In the genomic region with DNA sequence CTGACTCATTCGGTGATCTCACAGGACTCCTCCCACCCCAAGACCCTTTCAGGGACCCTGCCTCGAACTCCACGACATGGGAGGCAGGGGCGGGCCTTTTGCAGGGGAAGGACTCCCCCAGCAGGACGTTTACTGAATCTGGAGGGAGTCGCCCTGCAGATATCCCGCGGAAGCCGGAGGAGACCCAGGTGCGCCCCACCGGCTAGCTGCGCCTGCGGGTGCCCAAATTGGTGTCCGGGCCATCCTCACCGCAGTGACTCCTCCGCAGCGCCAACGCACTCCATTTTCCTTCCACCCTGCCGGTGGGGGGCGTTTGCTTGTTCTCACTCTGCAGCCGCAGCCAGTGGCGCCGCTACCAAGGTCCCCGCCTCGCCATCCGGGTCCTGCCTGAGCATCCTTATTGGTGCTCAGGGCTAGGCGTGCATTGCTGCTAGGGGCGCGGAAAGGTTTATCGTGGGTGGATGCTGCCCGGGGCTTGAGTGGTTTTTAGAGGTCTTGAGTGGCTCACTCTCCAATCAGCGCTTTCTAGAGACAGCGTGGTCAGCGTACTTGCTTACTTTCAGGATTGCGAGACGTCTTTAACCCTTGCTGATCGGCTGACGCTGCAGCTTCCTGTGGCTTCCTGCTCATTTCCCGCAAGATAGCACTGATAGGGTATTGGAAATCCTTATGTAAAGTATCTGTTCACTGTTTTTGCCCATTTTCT, we compare ENCODE assay signal across 8 cellular contexts.
DNase-seq lines count a peak whose midpoint lies in the region; ATAC-seq and TF ChIP-seq lines count a peak whose summit lies in the region.

No MANE protein-coding gene starts in this region.

- no peak overlapping the region for H3K27ac ChIP-seq in A673 (ENCODE audit: low read depth, low read length, poor library complexity, severe bottlenecking)

- DNase-seq in A673 (ENCODE audit: low spot score) = peak; percentile 77
- DNase-seq in NCI-H524 (lab: John Stamatoyannopoulos, UW) = peak; percentile 95 to 98
- peak; percentile 43 for DNase-seq in activated CD8-positive, alpha-beta memory T cell treated with anti-CD3 and anti-CD28 coated beads, Interleukin-2, amount 50 U/mL, for 1 hour (ENCODE audit: extremely low read depth)
- DNase-seq in midbrain (lab: John Stamatoyannopoulos, UW) = peak; percentile 82
- DNase-seq in stimulated activated CD8-positive, alpha-beta memory T cell treated with anti-CD3 and anti-CD28 coated beads, Interleukin-15, amount 100 ng/mL, for 4 hours (ENCODE audit: low read depth in 2 of 2) = peak; percentile 36 to 42

- H3K36me3 ChIP-seq in A673 (ENCODE audit: insufficient read depth, low read length, poor library complexity, severe bottlenecking) (no peaks in the 10 kb centered on the region), endocrine pancreas (ENCODE audit: control insufficient read depth, insufficient read depth, low read length) (no peaks in the 10 kb centered on the region)

- POLR2A ChIA-PET in A673 (lab: Charles Lee; ENCODE audit: low non-redundant PET) = no interaction called here

- H3K9me3 ChIP-seq in A673 (ENCODE audit: low read depth, low read length, poor library complexity, severe bottlenecking) (no peaks in the 10 kb centered on the region), endocrine pancreas (ENCODE audit: control insufficient read depth, low read length) (no peaks in the 10 kb centered on the region)

- ATAC-seq in GM18858 (IDR thresholded peaks at IDR 0.05; ENCODE audit: unreplicated experiment) = peak; percentile 90
- ATAC-seq in HG03064 (IDR thresholded peaks at IDR 0.05; ENCODE audit: low read depth, unreplicated experiment) = peak; percentile 86

- peak overlapping the region; percentile 83 for H3K9ac ChIP-seq in endocrine pancreas (ENCODE audit: control insufficient read depth, insufficient read depth, low read length)

- CTCF ChIA-PET in A673 (lab: Charles Lee) = interaction anchor here (0.6 kb wide), 1 partner anchor 1420 kb away, joined by 5 read pairs; no protein-coding TSS in a partner anchor

- H3K4me3 ChIP-seq in A673 (ENCODE audit: low read depth, low read length, poor library complexity, severe bottlenecking) (peak overlapping the region; percentile 44), endocrine pancreas (ENCODE audit: control insufficient read depth, insufficient read depth, low read length) (peak overlapping the region; percentile 90)

- H3K27me3 ChIP-seq in A673 (replicated peaks; ENCODE audit: insufficient read depth, low read depth, low read length, poor library complexity) (peaks cover 41% of the 10 kb centered on the region), endocrine pancreas (ENCODE audit: control insufficient read depth, insufficient read depth, low read length) (no peaks in the 10 kb centered on the region)

- peak; percentile 54 for TF ChIP-seq CTCF in A673 (conservative IDR thresholded peaks at IDR 0.05; ENCODE audit: low read depth, low read length)

- BruUV-seq in A673 (replicated peaks; lab: Mats Ljungman, UMichigan) = no TSS peak

- intact Hi-C loops in A673 (cut with micrococcal nuclease; ENCODE audit: unreplicated experiment) = no loop called here

- H3K4me1 ChIP-seq in A673 (ENCODE audit: insufficient read depth, low read length, poor library complexity, severe bottlenecking) (peaks cover 3% of the 10 kb centered on the region), endocrine pancreas (ENCODE audit: control insufficient read depth, insufficient read depth, low read length) (no peaks in the 10 kb centered on the region)

Comparison
In these comparisons a context has a peak if more than half of its experiments do, and no peak if none do; other contexts are left out.
1. DNase-seq: peak in every context shown above with its lines; median percentile 96 in NCI-H524; 82 in midbrain; 77 in A673; 43 in activated CD8-positive, alpha-beta memory T cell treated with anti-CD3 and anti-CD28 coated beads, Interleukin-2, amount 50 U/mL, for 1 hour; 39 in stimulated activated CD8-positive, alpha-beta memory T cell treated with anti-CD3 and anti-CD28 coated beads, Interleukin-15, amount 100 ng/mL, for 4 hours.